1 cellular context compared by ENCODE assay signal in the genomic region with DNA sequence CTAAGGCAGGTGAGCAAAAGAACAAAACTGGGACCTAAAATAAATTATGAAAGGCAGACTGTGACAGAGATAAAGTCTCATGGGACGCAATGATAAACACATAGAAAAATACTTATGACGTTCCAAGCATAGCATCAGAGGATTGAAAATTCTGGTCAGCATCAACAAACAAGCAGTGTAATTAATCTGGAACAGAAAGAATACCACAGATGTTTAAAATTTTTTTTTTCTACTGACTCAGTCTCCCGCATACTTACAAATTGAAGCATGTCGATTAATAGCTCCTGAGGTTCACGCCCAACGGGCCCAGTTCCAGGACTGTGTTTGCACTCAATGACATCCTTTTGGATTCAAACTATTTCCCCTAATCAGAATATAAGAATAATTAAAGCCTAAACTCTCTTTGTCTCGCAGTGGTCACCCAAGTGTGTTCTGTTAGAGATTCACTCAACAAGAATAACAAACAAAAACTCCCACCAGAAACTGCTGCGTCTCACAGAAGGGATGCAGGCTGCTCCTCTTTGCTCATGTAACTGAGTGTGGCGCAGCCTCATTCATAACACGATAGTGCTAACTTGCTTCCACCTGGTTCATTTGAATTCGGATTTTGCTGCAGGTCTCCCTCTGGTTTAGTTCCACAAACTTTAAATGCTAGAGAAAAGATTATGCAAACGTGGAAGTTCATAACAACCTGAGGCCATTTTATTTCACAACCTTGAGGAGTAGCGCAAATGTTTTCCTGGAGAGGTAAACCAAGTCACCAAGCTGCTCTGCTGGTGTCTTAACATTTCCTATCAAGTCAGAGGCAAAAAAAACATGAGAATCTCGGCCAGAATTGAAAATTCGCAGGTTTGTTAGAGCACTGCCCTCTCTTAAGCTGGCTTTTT.
TF ChIP-seq lines count a peak whose summit lies in the region.

No MANE protein-coding gene starts in this region.

TF ChIP-seq in K562, 482 proteins besides CTCF, POLR2A, EP300 and RAD21 (continued from another document):
- TF ChIP-seq ZBTB11 (CRISPR knock-in tag; IDR thresholded peaks at IDR 0.05) (peak in 1 of 3 experiments; percentile 8; a peak in 1 of 6 replicates), ATF7 (IDR thresholded peaks at IDR 0.05) (no peak), ZNF586 (CRISPR knock-in tag; conservative IDR thresholded peaks at IDR 0.05) (no peak), SMAD4 (CRISPR knock-in tag; conservative IDR thresholded peaks at IDR 0.05) (no peak), NR3C1 (CRISPR knock-in tag; IDR thresholded peaks at IDR 0.05) (no peak), PTRF (tag; IDR thresholded peaks at IDR 0.05) (peak; percentile 35; the same call in 1 of the 2 replicates), GTF2B (IDR thresholded peaks at IDR 0.05; ENCODE audit: extremely low read depth, insufficient read length) (no peak), ZSCAN29 (IDR thresholded peaks at IDR 0.05) (0 out of 2 replicates have a peak, but pooled peaks have one; percentile 50), GMEB1 (CRISPR knock-in tag; IDR thresholded peaks at IDR 0.05) (no peak), MTA1 (IDR thresholded peaks at IDR 0.05; ENCODE audit: borderline replicate concordance) (no peak), ETS2 (tag; IDR thresholded peaks at IDR 0.05; ENCODE audit: borderline replicate concordance, poor library complexity, severe bottlenecking) (no peak), NUFIP1 (IDR thresholded peaks at IDR 0.05; ENCODE audit: partially characterized antibody) (no peak), PKNOX1 (IDR thresholded peaks at IDR 0.05) (0 out of 2 replicates have a peak, but pooled peaks have one; percentile 25), ZKSCAN3 (CRISPR knock-in tag; IDR thresholded peaks at IDR 0.05) (no peak)
- TF ChIP-seq, protein P1, sequence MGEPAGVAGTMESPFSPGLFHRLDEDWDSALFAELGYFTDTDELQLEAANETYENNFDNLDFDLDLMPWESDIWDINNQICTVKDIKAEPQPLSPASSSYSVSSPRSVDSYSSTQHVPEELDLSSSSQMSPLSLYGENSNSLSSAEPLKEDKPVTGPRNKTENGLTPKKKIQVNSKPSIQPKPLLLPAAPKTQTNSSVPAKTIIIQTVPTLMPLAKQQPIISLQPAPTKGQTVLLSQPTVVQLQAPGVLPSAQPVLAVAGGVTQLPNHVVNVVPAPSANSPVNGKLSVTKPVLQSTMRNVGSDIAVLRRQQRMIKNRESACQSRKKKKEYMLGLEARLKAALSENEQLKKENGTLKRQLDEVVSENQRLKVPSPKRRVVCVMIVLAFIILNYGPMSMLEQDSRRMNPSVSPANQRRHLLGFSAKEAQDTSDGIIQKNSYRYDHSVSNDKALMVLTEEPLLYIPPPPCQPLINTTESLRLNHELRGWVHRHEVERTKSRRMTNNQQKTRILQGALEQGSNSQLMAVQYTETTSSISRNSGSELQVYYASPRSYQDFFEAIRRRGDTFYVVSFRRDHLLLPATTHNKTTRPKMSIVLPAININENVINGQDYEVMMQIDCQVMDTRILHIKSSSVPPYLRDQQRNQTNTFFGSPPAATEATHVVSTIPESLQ (CRISPR knock-in tag; IDR thresholded peaks at IDR 0.05) = no peak
- TF ChIP-seq, protein P2, sequence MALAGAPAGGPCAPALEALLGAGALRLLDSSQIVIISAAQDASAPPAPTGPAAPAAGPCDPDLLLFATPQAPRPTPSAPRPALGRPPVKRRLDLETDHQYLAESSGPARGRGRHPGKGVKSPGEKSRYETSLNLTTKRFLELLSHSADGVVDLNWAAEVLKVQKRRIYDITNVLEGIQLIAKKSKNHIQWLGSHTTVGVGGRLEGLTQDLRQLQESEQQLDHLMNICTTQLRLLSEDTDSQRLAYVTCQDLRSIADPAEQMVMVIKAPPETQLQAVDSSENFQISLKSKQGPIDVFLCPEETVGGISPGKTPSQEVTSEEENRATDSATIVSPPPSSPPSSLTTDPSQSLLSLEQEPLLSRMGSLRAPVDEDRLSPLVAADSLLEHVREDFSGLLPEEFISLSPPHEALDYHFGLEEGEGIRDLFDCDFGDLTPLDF (CRISPR knock-in tag; IDR thresholded peaks at IDR 0.05) = no peak
- TF ChIP-seq, protein P3, sequence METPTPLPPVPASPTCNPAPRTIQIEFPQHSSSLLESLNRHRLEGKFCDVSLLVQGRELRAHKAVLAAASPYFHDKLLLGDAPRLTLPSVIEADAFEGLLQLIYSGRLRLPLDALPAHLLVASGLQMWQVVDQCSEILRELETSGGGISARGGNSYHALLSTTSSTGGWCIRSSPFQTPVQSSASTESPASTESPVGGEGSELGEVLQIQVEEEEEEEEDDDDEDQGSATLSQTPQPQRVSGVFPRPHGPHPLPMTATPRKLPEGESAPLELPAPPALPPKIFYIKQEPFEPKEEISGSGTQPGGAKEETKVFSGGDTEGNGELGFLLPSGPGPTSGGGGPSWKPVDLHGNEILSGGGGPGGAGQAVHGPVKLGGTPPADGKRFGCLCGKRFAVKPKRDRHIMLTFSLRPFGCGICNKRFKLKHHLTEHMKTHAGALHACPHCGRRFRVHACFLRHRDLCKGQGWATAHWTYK (CRISPR knock-in tag; IDR thresholded peaks at IDR 0.05) = peak; percentile 46; the same call in 1 of the 2 replicates
